In the genomic region with DNA sequence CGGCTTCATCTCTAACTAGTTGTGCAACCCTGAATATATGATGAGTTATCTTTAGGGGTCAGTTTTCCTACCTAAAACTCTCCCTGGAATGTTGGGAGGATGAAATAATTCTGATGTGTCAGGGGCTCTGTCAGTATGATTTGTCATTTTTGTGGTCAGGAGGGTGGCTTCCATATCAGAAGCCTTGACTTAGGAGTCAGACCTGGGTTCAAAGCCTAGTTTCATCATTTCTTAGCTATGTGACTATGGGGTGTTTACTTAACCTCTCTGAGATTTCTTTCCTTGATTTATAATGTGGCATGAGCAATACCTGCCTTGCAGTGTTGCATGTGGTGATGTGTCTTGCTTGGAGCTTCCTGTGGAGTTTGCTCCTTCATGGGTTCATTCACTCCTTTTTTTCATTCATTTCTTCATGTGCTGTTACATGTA, we compare ENCODE assay signal across 9 cellular contexts.
DNase-seq lines count a peak whose midpoint lies in the region; ATAC-seq, FAIRE-seq and TF ChIP-seq lines count a peak whose summit lies in the region.
"Had no signal": no experiment of that assay in that cellular context is flagged by ENCODE, and none has a peak within 500 bp of the region (broad histone marks: within the 10 kb centered on the region; RNA-seq: fewer than 3 reads in every experiment).

No MANE protein-coding gene starts in this region.

- H3K9me3 ChIP-seq in GM12878 (replicated peaks; ENCODE audit: control insufficient read depth, insufficient read depth, low read length), result no peaks in the 10 kb centered on the region; the same call in 2 of the 3 replicates
- no peaks in the 10 kb centered on the region for H3K9me3 ChIP-seq in muscle layer of colon (ENCODE audit: low read length)
- H3K9me3 ChIP-seq: SJCRH30 had no signal

- DNase-seq in AG08395 (ENCODE audit: low spot score) (peak; percentile 47), HT1080 (ENCODE audit: low read depth) (peak; percentile 94), GM12878 (ENCODE audit: low read depth, low spot score) (no peak), CD1c-positive myeloid dendritic cell (ENCODE audit: extremely low spot score) (no peak), amygdala (lab: John Stamatoyannopoulos, UW) (no peak), SIG-M5 treated with dmso at 0.1 percent for 504 hours (lab: John Stamatoyannopoulos, UW; ENCODE audit: unreplicated experiment) (no peak)

- BruUV-seq in GM12878 (replicated peaks; lab: Mats Ljungman, UMichigan), result no TSS peak

- ATAC-seq in GM12878 (no peak), GM19023 (IDR thresholded peaks at IDR 0.05; ENCODE audit: unreplicated experiment) (no peak)

- H4K20me1 ChIP-seq in GM12878 (ENCODE audit: control insufficient read depth, insufficient read depth), result no peaks in the 10 kb centered on the region

- in situ Hi-C loops in GM12878 (cut with MboI), result no loop called here

- WGBS in GM12878 (ENCODE audit: insufficient coverage, insufficient replicate concordance, low lambda C conversion rate, missing lambda C conversion rate), result 96% methylated on average over 1 of the region's 1 CpG

- no peak for TF ChIP-seq RAD21 in GM12878 (IDR thresholded peaks at IDR 0.05; ENCODE audit: insufficient read depth, low read depth, low read length)

- SMC1A ChIA-PET in GM12878 (lab: Charles Lee; ENCODE audit: uncharacterized antibody, unreplicated experiment), result interaction anchor here (0.7 to 3.0 kb wide), 28 partner anchors 9 to 222 kb away, joined by 3 to 21 read pairs (median 6); no protein-coding TSS in a partner anchor

- H3K9ac ChIP-seq in GM12878 (ENCODE audit: control insufficient read depth, insufficient read depth, low read length), result no peak overlapping the region
- H3K9ac ChIP-seq in muscle layer of colon (ENCODE audit: low read length), result no peak overlapping the region

- H2AFZ ChIP-seq in GM12878 (ENCODE audit: control insufficient read depth, low read depth, low read length), result no peak overlapping the region

- no peaks in the 10 kb centered on the region for H3K27me3 ChIP-seq in GM12878 (replicated peaks in 1 of 2; ENCODE audit: control insufficient read depth in 2 of 2, insufficient read depth in 2 of 2, low read length in 1 of 2)
- H3K27me3 ChIP-seq in muscle layer of colon (ENCODE audit: control insufficient read depth in 1 of 2, insufficient read depth in 2 of 2, low read length in 2 of 2), result no peaks in the 10 kb centered on the region
- H3K27me3 ChIP-seq: SJCRH30 had no signal

- CTCF ChIA-PET in GM12878 (lab: Yijun Ruan, JAX), result interaction anchor here (0.6 to 2.0 kb wide), 10 partner anchors 10 to 222 kb away, joined by 3 to 9 read pairs (median 4); no protein-coding TSS in a partner anchor

- H3K79me2 ChIP-seq in GM12878 (ENCODE audit: control insufficient read depth, insufficient read depth, low read length), result peaks cover 17% of the 10 kb centered on the region

- no peak overlapping the region for H3K4me3 ChIP-seq in GM12878
- no peak overlapping the region for H3K4me3 ChIP-seq in muscle layer of colon (ENCODE audit: low read depth in 1 of 2, low read length in 2 of 2)
- H3K4me3 ChIP-seq: SJCRH30 had no signal

- H3K27ac ChIP-seq in GM12878 (ENCODE audit: control insufficient read depth, insufficient read depth), result peak overlapping the region; percentile 87
- peak overlapping the region; percentile 37 for H3K27ac ChIP-seq in muscle layer of colon (ENCODE audit: low read depth, low read length)
- H3K27ac ChIP-seq: SJCRH30 had no signal

- intact Hi-C loops in GM12878 (cut with micrococcal nuclease; ENCODE audit: unreplicated experiment), result loop anchor here (10.0 kb wide), 1 partner anchor 451 kb away; no protein-coding TSS in a partner anchor

- no peak for TF ChIP-seq POLR2A in GM12878 (IDR thresholded peaks at IDR 0.05; ENCODE audit: low read depth, low read length)

- no peak for TF ChIP-seq CTCF in GM12878 (IDR thresholded peaks at IDR 0.05 in 2 of 3, conservative IDR thresholded peaks at IDR 0.05 in 1 of 3; ENCODE audit: control insufficient read depth in 2 of 3, extremely low read depth in 1 of 3, insufficient read depth in 1 of 3, low read depth in 3 of 3, low read length in 3 of 3)

- RAD21 ChIA-PET in GM12878 (lab: Charles Lee; ENCODE audit: unreplicated experiment), result interaction anchor here (0.9 to 2.2 kb wide), 16 partner anchors 20 to 428 kb away, joined by 3 to 25 read pairs (median 5); no protein-coding TSS in a partner anchor

- POLR2A ChIA-PET in GM12878 (lab: Charles Lee), result interaction anchor here (0.6 to 2.1 kb wide), 6 partner anchors 17 to 145 kb away, joined by 3 to 11 read pairs (median 4); no protein-coding TSS in a partner anchor

- H3K4me1 ChIP-seq in GM12878 (ENCODE audit: control insufficient read depth, insufficient read depth, low read length) (peaks cover 34% of the 10 kb centered on the region), muscle layer of colon (ENCODE audit: insufficient read depth, low read length) (peaks cover 13% of the 10 kb centered on the region)

- FAIRE-seq in GM12878 (lab: Jason Lieb, UNC), result no peak

- peak overlapping the region; percentile 78 for H3K4me2 ChIP-seq in GM12878 (ENCODE audit: control insufficient read depth, insufficient read depth)

- H3K36me3 ChIP-seq in GM12878 (ENCODE audit: control insufficient read depth in 2 of 2, insufficient read depth in 2 of 2, low read length in 1 of 2) (peaks cover 0 to 8% of the 10 kb centered on the region in 2 experiments; a peak in 2 of 4 replicates), muscle layer of colon (ENCODE audit: insufficient read depth, low read length) (no peaks in the 10 kb centered on the region)
- H3K36me3 ChIP-seq: SJCRH30 had no signal

- no peak for TF ChIP-seq EP300 in GM12878 (IDR thresholded peaks at IDR 0.05; ENCODE audit: borderline replicate concordance in 1 of 2, control insufficient read depth in 1 of 2, low read depth in 2 of 2, low read length in 2 of 2)

TF ChIP-seq in GM12878, 131 proteins besides CTCF, POLR2A, EP300 and RAD21:
- TF ChIP-seq ZNF24 (IDR thresholded peaks at IDR 0.05) (peak; percentile 79; the same call in 1 of the 2 replicates), BRCA1 (IDR thresholded peaks at IDR 0.05; ENCODE audit: low read depth, low read length) (no peak)

Comparison
In these comparisons a context has a peak if more than half of its experiments do, and no peak if none do; other contexts are left out.
1. DNase-seq: peak in AG08395 (single experiment) and HT1080 (single experiment); none in GM12878 (single experiment), CD1c-positive myeloid dendritic cell (single experiment), amygdala (0 of 56) and SIG-M5 treated with dmso at 0.1 percent for 504 hours (single experiment).